Comparison of ENCODE assay signal across 22 cellular contexts in genomic region chr17:61795546-61795945, GRCh38.
DNase-seq lines count a peak whose midpoint lies in the region; ATAC-seq, FAIRE-seq and TF ChIP-seq lines count a peak whose summit lies in the region.
"Had no signal": no experiment of that assay in that cellular context is flagged by ENCODE, and none has a peak within 500 bp of the region (broad histone marks: within the 10 kb centered on the region; RNA-seq: fewer than 3 reads in every experiment).

No MANE protein-coding gene starts in this region.

- H3K4ac ChIP-seq in H9 (ENCODE audit: low read depth, low read length): no peak overlapping the region

- H3K27ac Mint-ChIP-seq in T-helper 17 cell (no peak overlapping the region), H9 (no peak overlapping the region)
- H3K27ac Mint-ChIP-seq: B cell; CD4-positive, alpha-beta T cell; CD8-positive, alpha-beta T cell had no signal

- H3K4me1 ChIP-seq in H9 (ENCODE audit: insufficient read depth, low read length) (no peaks in the 10 kb centered on the region), stomach (no peaks in the 10 kb centered on the region), ovary (ENCODE audit: insufficient read depth) (no peaks in the 10 kb centered on the region), gastrocnemius medialis (no peaks in the 10 kb centered on the region)
- H3K4me1 ChIP-seq: Caco-2 had no signal

- no peaks in the 10 kb centered on the region for H3K9me3 Mint-ChIP-seq in H9
- H3K9me3 Mint-ChIP-seq: CD4-positive, alpha-beta T cell; CD8-positive, alpha-beta T cell had no signal

- no peak overlapping the region for H3K18ac ChIP-seq in H9 (ENCODE audit: insufficient read length, low read depth, low read length)

- H4K20me1 ChIP-seq in H9 (ENCODE audit: control insufficient read depth, insufficient read depth, insufficient read length): no peaks in the 10 kb centered on the region
- H4K20me1 ChIP-seq: BLaER1 treated with 17β-estradiol and CSF1 and Interleukin-3, amounts not matched to agents 10 nM and 100 nM had no signal

- TF ChIP-seq POLR2A in GM12892 (IDR thresholded peaks at IDR 0.05; ENCODE audit: low read depth, low read length) (no peak), H54 (IDR thresholded peaks at IDR 0.05; ENCODE audit: low read depth, low read length) (no peak), stomach (IDR thresholded peaks at IDR 0.05) (no peak), ovary (IDR thresholded peaks at IDR 0.05) (no peak), gastrocnemius medialis (IDR thresholded peaks at IDR 0.05) (no peak)

- H3K27me3 ChIP-seq in H9 (ENCODE audit: insufficient read depth, low read length): no peaks in the 10 kb centered on the region
- H3K27me3 ChIP-seq in stomach: no peaks in the 10 kb centered on the region
- no peaks in the 10 kb centered on the region for H3K27me3 ChIP-seq in ovary
- no peaks in the 10 kb centered on the region for H3K27me3 ChIP-seq in gastrocnemius medialis
- H3K27me3 ChIP-seq: BLaER1 treated with 17β-estradiol and CSF1 and Interleukin-3, amounts not matched to agents 10 nM and 100 nM had no signal

- no peak overlapping the region for H2BK12ac ChIP-seq in H9 (ENCODE audit: insufficient read length, low read depth, low read length)

- H3K4me3 Mint-ChIP-seq in T-helper 17 cell (peak overlapping the region; percentile 33), H9 (no peak overlapping the region)
- H3K4me3 Mint-ChIP-seq: B cell; CD4-positive, alpha-beta T cell; CD8-positive, alpha-beta T cell had no signal

- H3K36me3 ChIP-seq in stomach (no peaks in the 10 kb centered on the region), ovary (no peaks in the 10 kb centered on the region), gastrocnemius medialis (no peaks in the 10 kb centered on the region)

- H3K14ac ChIP-seq in H9 (ENCODE audit: insufficient read depth, low read length): no peak overlapping the region

- no peak overlapping the region for H4K8ac ChIP-seq in H9 (replicated peaks; ENCODE audit: insufficient read length, low read depth, low read length)

- no peak overlapping the region for H3K23ac ChIP-seq in H9 (ENCODE audit: insufficient read length, low read depth, low read length)

- DNase-seq in GM12892 (ENCODE audit: insufficient read length) (no peak), H54 (ENCODE audit: insufficient read length, low spot score) (no peak), T-helper 17 cell (no peak), H9 (no peak), stomach (no peak), ovary (no peak), gastrocnemius medialis (no peak)
- DNase-seq: 8988T; AML-193; Caco-2; Calu3; CD4-positive, alpha-beta T cell; CD8-positive, alpha-beta T cell; DMS79 treated with DMSO at 0.1 percent for 48 hours; GF-D8 had no signal

- no peak overlapping the region for H3K27ac ChIP-seq in H9 (ENCODE audit: insufficient read length, low read depth, low read length)
- H3K27ac ChIP-seq in stomach: no peak overlapping the region
- no peak overlapping the region for H3K27ac ChIP-seq in ovary
- H3K27ac ChIP-seq in gastrocnemius medialis: no peak overlapping the region
- H3K27ac ChIP-seq: BLaER1 treated with 17β-estradiol and CSF1 and Interleukin-3, amounts not matched to agents 10 nM and 100 nM; C4-2B had no signal

- H3K27me3 Mint-ChIP-seq in T-helper 17 cell: no peaks in the 10 kb centered on the region
- H3K27me3 Mint-ChIP-seq in H9 (ENCODE audit: low read depth): no peaks in the 10 kb centered on the region
- H3K27me3 Mint-ChIP-seq: B cell; CD4-positive, alpha-beta T cell had no signal

- H2BK120ac ChIP-seq in H9 (ENCODE audit: low read depth, low read length, poor library complexity, severe bottlenecking): no peak overlapping the region

- intact Hi-C loops in stomach (cut with DNase I; ENCODE audit: low total_unique reads): no loop called here
- intact Hi-C loops in ovary (cut with DNase I): no loop called here
- intact Hi-C loops in gastrocnemius medialis (cut with DNase I; ENCODE audit: low total_unique reads): no loop called here

- peak; percentile 36 for FAIRE-seq in GM12892 (lab: Jason Lieb, UNC)
- peak; percentile 50 for FAIRE-seq in H54 (lab: Jason Lieb, UNC)
- FAIRE-seq: A204.1, D721Med, G401.6 had no signal

- no peaks in the 10 kb centered on the region for H3K4me1 Mint-ChIP-seq in T-helper 17 cell
- no peaks in the 10 kb centered on the region for H3K4me1 Mint-ChIP-seq in H9

- no peak overlapping the region for H4K5ac ChIP-seq in H9 (ENCODE audit: insufficient read length, low read depth, low read length)

- no peaks in the 10 kb centered on the region for H3K79me1 ChIP-seq in H9 (ENCODE audit: insufficient read depth, low read depth, low read length, poor library complexity, severe bottlenecking)

- H3K9me3 ChIP-seq in T-helper 17 cell (ENCODE audit: control insufficient read depth, low read length, poor library complexity, severe bottlenecking): no peaks in the 10 kb centered on the region
- no peaks in the 10 kb centered on the region for H3K9me3 ChIP-seq in H9 (ENCODE audit: control insufficient read depth, low read depth, low read length)
- H3K9me3 ChIP-seq in stomach: no peaks in the 10 kb centered on the region
- no peaks in the 10 kb centered on the region for H3K9me3 ChIP-seq in ovary
- H3K9me3 ChIP-seq in gastrocnemius medialis: no peaks in the 10 kb centered on the region
- H3K9me3 ChIP-seq: Caco-2 had no signal

- no peaks in the 10 kb centered on the region for H3K79me2 ChIP-seq in H9 (ENCODE audit: insufficient read depth, low read length)

- no peak overlapping the region for H2BK20ac ChIP-seq in H9 (ENCODE audit: low read depth, low read length, poor library complexity, severe bottlenecking)

- no peak overlapping the region for H4K91ac ChIP-seq in H9 (ENCODE audit: insufficient read length, low read depth, low read length)

- WGBS in H9 (ENCODE audit: extremely low coverage, insufficient read length, low lambda C conversion rate): no CpG with 5 or more reads among the region's 2 CpGs
- 86 to 95% (median 94%) methylated on average over 2 of the region's 2 CpGs for WGBS in stomach, 5 donors
- 91 to 97% (median 93%) methylated on average over 2 of the region's 2 CpGs for WGBS in ovary, 3 donors

- peaks cover 11% of the 10 kb centered on the region for H3K36me3 Mint-ChIP-seq in T-helper 17 cell (ENCODE audit: low read depth)
- peaks cover 13 to 37% (median 32%) of the 10 kb centered on the region in 3 experiments; a peak in 6 of 7 replicates for H3K36me3 Mint-ChIP-seq in H9 (ENCODE audit: insufficient read depth in 1 of 3, low read depth in 3 of 3)
- H3K36me3 Mint-ChIP-seq: CD8-positive, alpha-beta T cell had no signal

- no peak overlapping the region for H2BK15ac ChIP-seq in H9 (ENCODE audit: low read depth, low read length)

- no peak overlapping the region for H3K4me3 ChIP-seq in stomach
- H3K4me3 ChIP-seq in ovary: no peak overlapping the region
- H3K4me3 ChIP-seq in gastrocnemius medialis: no peak overlapping the region
- H3K4me3 ChIP-seq: BLaER1 treated with 17β-estradiol and CSF1 and Interleukin-3, amounts not matched to agents 10 nM and 100 nM had no signal

- in situ Hi-C loops in gastrocnemius medialis (cut with MboI; ENCODE audit: low sequenced_read_pairs in 4 of 4): no loop called here

- no peak overlapping the region for H2AFZ ChIP-seq in H9 (ENCODE audit: low read length)

- no peak for TF ChIP-seq EP300 in stomach (IDR thresholded peaks at IDR 0.05)
- TF ChIP-seq EP300 in ovary (IDR thresholded peaks at IDR 0.05): no peak

- H3T11ph ChIP-seq in H9 (ENCODE audit: low read length): no peak overlapping the region

- H2AK5ac ChIP-seq in H9 (ENCODE audit: insufficient read length, low read length): no peak overlapping the region

- H2BK5ac ChIP-seq in H9 (ENCODE audit: insufficient read length, low read length): no peak overlapping the region

- no peak overlapping the region for H3K56ac ChIP-seq in H9 (ENCODE audit: insufficient read length, low read depth, low read length)

- ATAC-seq in T-helper 17 cell (no peak), gastrocnemius medialis (no peak)
- ATAC-seq: CD8-positive, alpha-beta T cell had no signal

- H3K4me2 ChIP-seq in H9 (ENCODE audit: insufficient read depth, insufficient read length, low read length): no peak overlapping the region
- H3K4me2 ChIP-seq: BLaER1 treated with 17β-estradiol and CSF1 and Interleukin-3, amounts not matched to agents 10 nM and 100 nM had no signal

- no peak overlapping the region for H3K9ac ChIP-seq in H9 (ENCODE audit: extremely low read depth, insufficient read length, low read length)
- H3K9ac ChIP-seq: BLaER1 treated with 17β-estradiol and CSF1 and Interleukin-3, amounts not matched to agents 10 nM and 100 nM had no signal

- no peaks in the 10 kb centered on the region for H3K23me2 ChIP-seq in H9 (ENCODE audit: insufficient read length, low read depth, low read length, poor library complexity, severe bottlenecking)

- TF ChIP-seq CTCF in subcutaneous adipose tissue (IDR thresholded peaks at IDR 0.05; ENCODE audit: low read depth) (peak; percentile 88), H9 (conservative IDR thresholded peaks at IDR 0.05) (no peak), stomach (IDR thresholded peaks at IDR 0.05) (no peak), ovary (IDR thresholded peaks at IDR 0.05) (no peak), gastrocnemius medialis (IDR thresholded peaks at IDR 0.05 in 4 of 5, conservative IDR thresholded peaks at IDR 0.05 in 1 of 5) (no peak)
